In the genomic region with DNA sequence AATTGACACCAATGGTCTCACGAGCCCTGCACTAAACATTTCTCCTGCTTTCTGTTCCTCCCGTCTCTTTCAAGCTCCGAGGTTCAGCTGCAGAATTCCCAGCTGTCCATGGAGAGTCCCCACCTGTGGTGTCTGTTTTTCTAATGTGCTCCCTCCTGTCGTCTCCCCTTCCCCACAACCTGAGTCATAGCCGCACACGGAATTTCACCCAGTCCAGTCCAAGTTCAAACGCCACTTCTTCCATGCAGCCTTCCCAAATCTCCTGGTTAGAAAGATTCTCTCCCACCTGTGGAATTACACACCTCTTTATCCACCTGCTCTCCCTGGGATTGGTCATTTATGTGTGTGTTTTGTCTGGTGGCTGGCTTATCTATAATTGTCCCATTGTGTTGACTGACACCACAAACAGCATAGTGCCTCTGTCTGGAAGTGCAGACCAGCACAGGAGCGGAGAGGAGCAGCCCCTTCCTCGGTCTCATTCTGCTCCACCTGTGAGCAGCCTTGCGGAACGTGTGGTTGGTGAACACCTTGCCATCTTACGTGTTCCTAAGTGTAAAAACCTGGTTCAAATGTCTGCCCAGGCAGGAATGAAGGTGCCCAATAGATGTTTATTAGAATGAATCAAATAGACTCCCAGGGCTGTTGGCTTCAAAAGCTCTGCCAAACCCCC, we compare ENCODE assay signal across 16 cellular contexts. TPM values are rescaled to one million over a fixed set of nuclear protein-coding genes. Genes with fewer than 3 reads are reported as not detected.
A peak's percentile ranks its signal among the peaks of the same experiment; 100 is the strongest.
DNase-seq lines count a peak whose midpoint lies in the region; ATAC-seq and TF ChIP-seq lines count a peak whose summit lies in the region.
"Had no signal": no experiment of that assay in that cellular context is flagged by ENCODE, and none has a peak within 500 bp of the region (broad histone marks: within the 10 kb centered on the region; RNA-seq: fewer than 3 reads in every experiment).

No MANE protein-coding gene starts in this region.

- H3K4me1 ChIP-seq in neuronal stem cell (ENCODE audit: control insufficient read depth in 2 of 2, insufficient read depth in 1 of 2, low read depth in 1 of 2, low read length in 2 of 2), result peaks cover 9 to 17% of the 10 kb centered on the region in 2 donors

- H3K9ac ChIP-seq in neuronal stem cell (ENCODE audit: low read depth, low read length, poor library complexity), result no peak overlapping the region
- H3K9ac ChIP-seq: SK-N-SH had no signal

- no peak overlapping the region for H2BK12ac ChIP-seq in neuronal stem cell (ENCODE audit: low read length)

- no peaks in the 10 kb centered on the region for H3K9me3 ChIP-seq in neuronal stem cell (replicated peaks in 1 of 2; ENCODE audit: control insufficient read depth in 2 of 2, insufficient read depth in 1 of 2, low read depth in 1 of 2, low read length in 2 of 2)
- H3K9me3 ChIP-seq: SK-N-SH had no signal

- H2BK120ac ChIP-seq in neuronal stem cell (ENCODE audit: low read depth, low read length), result no peak overlapping the region

- no peak overlapping the region for H3K4me3 ChIP-seq in neuronal stem cell (ENCODE audit: low read length in 2 of 2)

- no CpG with 5 or more reads among the region's 12 CpGs for WGBS in neuronal stem cell (ENCODE audit: extremely low coverage in 2 of 2, insufficient read length in 2 of 2, insufficient replicate concordance in 1 of 2), 2 donors

- H3K9me3 Mint-ChIP-seq in Calu3 (ENCODE audit: low read depth, unreplicated experiment) (no peaks in the 10 kb centered on the region), neural crest cell (no peaks in the 10 kb centered on the region)
- H3K9me3 Mint-ChIP-seq: CD4-positive, alpha-beta T cell; IgD-negative memory B cell had no signal

- H3K27me3 ChIP-seq in neuronal stem cell (ENCODE audit: control insufficient read depth in 3 of 3, insufficient read depth in 3 of 3, low read depth in 1 of 3, low read length in 3 of 3), result peaks cover 0 to 9% (median 0%) of the 10 kb centered on the region in 3 experiments

- H3K27ac Mint-ChIP-seq in Calu3 (ENCODE audit: unreplicated experiment) (peak overlapping the region; percentile 13), neural crest cell (ENCODE audit: unreplicated experiment) (peak overlapping the region; percentile 22)
- H3K27ac Mint-ChIP-seq: CD4-positive, alpha-beta T cell had no signal

- H4K8ac ChIP-seq in neuronal stem cell (ENCODE audit: low read depth, low read length), result no peak overlapping the region

- H3K27ac ChIP-seq in epithelial cell of prostate (peak overlapping the region; percentile 14), neuronal stem cell (replicated peaks; ENCODE audit: low read length) (no peak overlapping the region)

- no peak overlapping the region for H3K14ac ChIP-seq in neuronal stem cell (ENCODE audit: low read length)

- H3K36me3 Mint-ChIP-seq in Calu3 (ENCODE audit: insufficient read depth, unreplicated experiment), result peaks cover 31% of the 10 kb centered on the region
- H3K36me3 Mint-ChIP-seq in neural crest cell (ENCODE audit: low read depth), result no peaks in the 10 kb centered on the region
- H3K36me3 Mint-ChIP-seq: IgD-negative memory B cell had no signal

- H3K79me1 ChIP-seq in neuronal stem cell (ENCODE audit: low read depth, low read length), result peaks cover 3% of the 10 kb centered on the region

- no peak overlapping the region for H3K4ac ChIP-seq in neuronal stem cell (ENCODE audit: low read length)

- peaks cover 0 to 1% of the 10 kb centered on the region in 2 donors for H3K36me3 ChIP-seq in neuronal stem cell (replicated peaks in 1 of 2; ENCODE audit: control insufficient read depth in 2 of 2, insufficient read depth in 2 of 2, low read length in 2 of 2)

- TF ChIP-seq CTCF in Calu3 (IDR thresholded peaks at IDR 0.05; ENCODE audit: unreplicated experiment), result no peak
- no peak for TF ChIP-seq CTCF in neural crest cell (conservative IDR thresholded peaks at IDR 0.05)

- H3K4me3 Mint-ChIP-seq in Calu3 (ENCODE audit: low read depth, unreplicated experiment) (peak overlapping the region; percentile 54), neural crest cell (peak overlapping the region; percentile 70)
- H3K4me3 Mint-ChIP-seq: CD4-positive, alpha-beta T cell had no signal

- CTCF ChIA-PET in Calu3 (lab: Charles Lee), result no interaction called here

- no peak overlapping the region for H2BK5ac ChIP-seq in neuronal stem cell (ENCODE audit: low read length)

- no peak overlapping the region for H3K4me2 ChIP-seq in neuronal stem cell (ENCODE audit: insufficient read depth, low read length, poor library complexity, severe bottlenecking)
- H3K4me2 ChIP-seq: SK-N-SH had no signal

- no peak overlapping the region for H2BK15ac ChIP-seq in neuronal stem cell (ENCODE audit: low read length)

- no peak overlapping the region for H4K91ac ChIP-seq in neuronal stem cell (ENCODE audit: low read depth, low read length, poor library complexity)

- H2AK5ac ChIP-seq in neuronal stem cell (ENCODE audit: low read depth, low read length), result no peak overlapping the region

- H2AFZ ChIP-seq in neuronal stem cell (ENCODE audit: low read length), result no peak overlapping the region

- H3K4me1 Mint-ChIP-seq in Calu3 (ENCODE audit: low read depth, unreplicated experiment), result peaks cover 22% of the 10 kb centered on the region
- peaks cover 27% of the 10 kb centered on the region for H3K4me1 Mint-ChIP-seq in neural crest cell

- H3K23ac ChIP-seq in neuronal stem cell (ENCODE audit: low read depth, low read length, poor library complexity), result no peak overlapping the region

- ATAC-seq in GM21576 (IDR thresholded peaks at IDR 0.05; ENCODE audit: unreplicated experiment), result no peak
- ATAC-seq in GM21381 (IDR thresholded peaks at IDR 0.05; ENCODE audit: unreplicated experiment), result no peak

- DNase-seq in Calu3 (no peak), NCI-H69 (lab: John Stamatoyannopoulos, UW) (peak; percentile 43), epithelial cell of prostate (ENCODE audit: low read depth, low spot score) (no peak), neural crest cell (ENCODE audit: low read depth, low spot score) (no peak), neuronal stem cell (ENCODE audit: low spot score) (no peak)
- no peak for DNase-seq in stimulated activated naive CD4-positive, alpha-beta T cell (lab: John Stamatoyannopoulos, UW)
- DNase-seq: AML-193; CD4-positive, alpha-beta T cell; DND-41; GF-D8; NCI-H2029 treated with DMSO at 0.1 percent for 48 hours; NCI-H2227 treated with DMSO at 0.1 percent for 48 hours; SK-N-SH had no signal

- H3K18ac ChIP-seq in neuronal stem cell (ENCODE audit: low read length), result no peak overlapping the region

- intact Hi-C loops in Calu3 (cut with micrococcal nuclease; ENCODE audit: unreplicated experiment), result loop anchor here (5.0 kb wide), 1 partner anchor 89 kb away; no protein-coding TSS in a partner anchor

- BruUV-seq in Calu3 (replicated peaks; lab: Mats Ljungman, UMichigan), result TSS peak; percentile 88

- H3K27me3 Mint-ChIP-seq in Calu3 (ENCODE audit: unreplicated experiment) (peaks cover 5% of the 10 kb centered on the region), neural crest cell (ENCODE audit: low read depth) (peaks cover 16% of the 10 kb centered on the region)

RNA-seq across cellular contexts. Expression of gene DIP2C, which starts 3.3 kb away (rescaled TPM):
- total RNA-seq in Calu3 (2022) (11.0 and 13.2 TPM in 2 replicates), neural crest cell (21.7 and 22.7 TPM in 2 replicates)
- polyA plus RNA-seq in neuronal stem cell (2013, experiment 1 of 2), result 8.1 TPM
- 8.4 TPM for polyA plus RNA-seq in neuronal stem cell (2013, experiment 2 of 2)
